ENCODE assay signal across 19 cellular contexts in genomic region chr9:101093620-101094019, GRCh38.
DNase-seq lines count a peak whose midpoint lies in the region; FAIRE-seq and TF ChIP-seq lines count a peak whose summit lies in the region.
"Had no signal": no experiment of that assay in that cellular context is flagged by ENCODE, and none has a peak within 500 bp of the region (broad histone marks: within the 10 kb centered on the region; RNA-seq: fewer than 3 reads in every experiment).

No MANE protein-coding gene starts in this region.

- H3K27me3 Mint-ChIP-seq in chondrocyte (ENCODE audit: low read depth) = peaks cover 2% of the 10 kb centered on the region
- H3K27me3 Mint-ChIP-seq in type B pancreatic cell = peaks cover 18% of the 10 kb centered on the region
- H3K27me3 Mint-ChIP-seq: dendritic cell treated with granulocyte-macrophage colony-stimulating factor and Interleukin-4, amounts not matched to agents 40 ng/mL and 50 ng/mL, for 4 days had no signal

- no peak overlapping the region for H3K23ac ChIP-seq in trophoblast cell (ENCODE audit: low read length)

- no peak overlapping the region for H2BK120ac ChIP-seq in trophoblast cell (ENCODE audit: insufficient read depth, low read length, poor library complexity)

- H3K4ac ChIP-seq in trophoblast cell (ENCODE audit: low read depth, low read length) = no peak overlapping the region

- no peaks in the 10 kb centered on the region for H3K36me3 Mint-ChIP-seq in chondrocyte (ENCODE audit: low read depth)
- H3K36me3 Mint-ChIP-seq in type B pancreatic cell = no peaks in the 10 kb centered on the region
- H3K36me3 Mint-ChIP-seq: activated naive CD8-positive, alpha-beta T cell; stimulated activated naive B cell treated with anti-CD40 and anti-IgM and Interleukin-4, amounts not matched to agents 10 μg/mL and 1 μg/mL and 100 μg/mL, for 72 hours had no signal

- H3K27ac ChIP-seq in trophoblast cell (ENCODE audit: low read depth, low read length) = no peak overlapping the region
- H3K27ac ChIP-seq: epithelial cell of prostate, SJSA1, thyroid gland had no signal

- no peak overlapping the region for H3K9ac ChIP-seq in trophoblast cell (ENCODE audit: low read length)

- H3K4me3 ChIP-seq in astrocyte of the cerebellum (ENCODE audit: low read depth, low read length) = no peak overlapping the region
- no peak overlapping the region for H3K4me3 ChIP-seq in trophoblast cell (ENCODE audit: low read depth, low read length)
- H3K4me3 ChIP-seq: SJSA1, thyroid gland had no signal

- TF ChIP-seq POLR2A in H54 (IDR thresholded peaks at IDR 0.05; ENCODE audit: low read depth, low read length) = no peak

- no peak overlapping the region for H4K8ac ChIP-seq in trophoblast cell (ENCODE audit: low read depth, low read length)

- H3K4me1 ChIP-seq in trophoblast cell (ENCODE audit: control insufficient read depth in 1 of 2, insufficient read depth in 2 of 2, low read length in 2 of 2) = no peaks in the 10 kb centered on the region
- H3K4me1 ChIP-seq: SJSA1, thyroid gland had no signal

- no peaks in the 10 kb centered on the region for H3K79me1 ChIP-seq in trophoblast cell (ENCODE audit: low read length)

- H3K4me3 Mint-ChIP-seq in chondrocyte (ENCODE audit: unreplicated experiment) (no peak overlapping the region), type B pancreatic cell (no peak overlapping the region)
- H3K4me3 Mint-ChIP-seq: activated naive CD8-positive, alpha-beta T cell; dendritic cell treated with granulocyte-macrophage colony-stimulating factor and Interleukin-4, amounts not matched to agents 40 ng/mL and 50 ng/mL, for 4 days; stimulated activated naive B cell treated with anti-CD40 and anti-IgM and Interleukin-4, amounts not matched to agents 10 μg/mL and 1 μg/mL and 100 μg/mL, for 72 hours had no signal

- H2AFZ ChIP-seq in trophoblast cell (ENCODE audit: insufficient read depth, low read length, poor library complexity) = no peak overlapping the region

- H3K79me2 ChIP-seq in trophoblast cell (ENCODE audit: control insufficient read depth, insufficient read depth, low read length, poor library complexity) = no peaks in the 10 kb centered on the region

- H2BK12ac ChIP-seq in trophoblast cell (ENCODE audit: low read length) = no peak overlapping the region

- H3K27ac Mint-ChIP-seq in chondrocyte (ENCODE audit: unreplicated experiment) (no peak overlapping the region), type B pancreatic cell (no peak overlapping the region)
- H3K27ac Mint-ChIP-seq: activated naive CD8-positive, alpha-beta T cell; dendritic cell treated with granulocyte-macrophage colony-stimulating factor and Interleukin-4, amounts not matched to agents 40 ng/mL and 50 ng/mL, for 4 days; stimulated activated naive B cell treated with anti-CD40 and anti-IgM and Interleukin-4, amounts not matched to agents 10 μg/mL and 1 μg/mL and 100 μg/mL, for 72 hours had no signal

- no peak overlapping the region for H3K18ac ChIP-seq in trophoblast cell (ENCODE audit: low read length)

- no peaks in the 10 kb centered on the region for H3K27me3 ChIP-seq in trophoblast cell (ENCODE audit: insufficient read depth, low read length)
- H3K27me3 ChIP-seq: SJSA1, thyroid gland had no signal

- in situ Hi-C loops in astrocyte of the cerebellum (cut with HindIII; ENCODE audit: low sequenced_read_pairs) = no loop called here

- no peak overlapping the region for H4K12ac ChIP-seq in trophoblast cell (ENCODE audit: low read depth, low read length)

- TF ChIP-seq CTCF in astrocyte of the cerebellum (IDR thresholded peaks at IDR 0.05; ENCODE audit: low read depth, low read length, missing control alignments) = no peak
- TF ChIP-seq CTCF in chondrocyte (IDR thresholded peaks at IDR 0.05) = no peak
- no peak for TF ChIP-seq CTCF in type B pancreatic cell (conservative IDR thresholded peaks at IDR 0.05)

- H3K4me1 Mint-ChIP-seq in chondrocyte (ENCODE audit: low read depth) (no peaks in the 10 kb centered on the region), type B pancreatic cell (ENCODE audit: unreplicated experiment) (no peaks in the 10 kb centered on the region)
- H3K4me1 Mint-ChIP-seq: stimulated activated naive B cell treated with anti-CD40 and anti-IgM and Interleukin-4, amounts not matched to agents 10 μg/mL and 1 μg/mL and 100 μg/mL, for 72 hours had no signal

- no peak overlapping the region for H2AK5ac ChIP-seq in trophoblast cell (ENCODE audit: low read length)

- H4K91ac ChIP-seq in trophoblast cell (ENCODE audit: low read depth, low read length) = no peak overlapping the region

- FAIRE-seq in H54 (lab: Jason Lieb, UNC) = peak; percentile 93

- no peak overlapping the region for H2BK5ac ChIP-seq in trophoblast cell (ENCODE audit: low read depth, low read length, poor library complexity)

- H3K4me2 ChIP-seq in trophoblast cell (ENCODE audit: low read length) = no peak overlapping the region

- H3K14ac ChIP-seq in trophoblast cell (ENCODE audit: low read length) = no peak overlapping the region

- DNase-seq in H54 (ENCODE audit: insufficient read length, low spot score) = peak; percentile 19
- peak; percentile 0 for DNase-seq in astrocyte of the cerebellum (ENCODE audit: low read depth)
- DNase-seq in glomerular visceral epithelial cell (ENCODE audit: extremely low spot score) = peak; percentile 23
- peak; percentile 54 to 69 for DNase-seq in trophoblast cell
- no peak for DNase-seq in chondrocyte (ENCODE audit: low spot score)
- no peak for DNase-seq in activated CD4-positive, CD25-positive, alpha-beta regulatory T cell (lab: John Stamatoyannopoulos, UW)
- DNase-seq in NCI-H1092 treated with DMSO at 0.1 percent for 48 hours (lab: John Stamatoyannopoulos, UW) = no peak
- no peak for DNase-seq in type B pancreatic cell (ENCODE audit: extremely low spot score, unreplicated experiment)
- DNase-seq: activated CD4-positive, CD25-positive, alpha-beta regulatory T cell treated with anti-CD3 and anti-CD28 coated beads, Interleukin-2, amount 50 U/mL, for 72 hours; activated CD8-positive, alpha-beta memory T cell treated with anti-CD3 and anti-CD28 coated beads for 24 hours; Kasumi-1; NCI-H2107; occipital lobe; stimulated activated naive B cell treated with anti-CD40 and anti-IgM and Interleukin-4, amounts not matched to agents 10 μg/mL and 1 μg/mL and 100 μg/mL, for 72 hours; thyroid gland had no signal

- peaks cover 2% of the 10 kb centered on the region for H3K9me3 ChIP-seq in trophoblast cell (ENCODE audit: insufficient read depth, low read depth, low read length)
- H3K9me3 ChIP-seq: SJSA1, thyroid gland had no signal

- no peaks in the 10 kb centered on the region for H3K36me3 ChIP-seq in trophoblast cell (ENCODE audit: control insufficient read depth in 1 of 2, insufficient read depth in 2 of 2, low read length in 2 of 2)
- H3K36me3 ChIP-seq: SJSA1, thyroid gland had no signal

- no peaks in the 10 kb centered on the region for H3K9me3 Mint-ChIP-seq in chondrocyte (ENCODE audit: low read depth)
- no peaks in the 10 kb centered on the region for H3K9me3 Mint-ChIP-seq in type B pancreatic cell
- H3K9me3 Mint-ChIP-seq: dendritic cell treated with granulocyte-macrophage colony-stimulating factor and Interleukin-4, amounts not matched to agents 40 ng/mL and 50 ng/mL, for 4 days had no signal

Comparison
In these comparisons a context has a peak if more than half of its experiments do, and no peak if none do; other contexts are left out.
1. DNase-seq: peak in H54 (single experiment), astrocyte of the cerebellum (single experiment), glomerular visceral epithelial cell (single experiment) and trophoblast cell (2 of 2); none in chondrocyte (single experiment), activated CD4-positive, CD25-positive, alpha-beta regulatory T cell (0 of 4), NCI-H1092 treated with DMSO at 0.1 percent for 48 hours (single experiment) and type B pancreatic cell (single experiment).